Comparison of ENCODE assay signal across 9 cellular contexts in the genomic region with DNA sequence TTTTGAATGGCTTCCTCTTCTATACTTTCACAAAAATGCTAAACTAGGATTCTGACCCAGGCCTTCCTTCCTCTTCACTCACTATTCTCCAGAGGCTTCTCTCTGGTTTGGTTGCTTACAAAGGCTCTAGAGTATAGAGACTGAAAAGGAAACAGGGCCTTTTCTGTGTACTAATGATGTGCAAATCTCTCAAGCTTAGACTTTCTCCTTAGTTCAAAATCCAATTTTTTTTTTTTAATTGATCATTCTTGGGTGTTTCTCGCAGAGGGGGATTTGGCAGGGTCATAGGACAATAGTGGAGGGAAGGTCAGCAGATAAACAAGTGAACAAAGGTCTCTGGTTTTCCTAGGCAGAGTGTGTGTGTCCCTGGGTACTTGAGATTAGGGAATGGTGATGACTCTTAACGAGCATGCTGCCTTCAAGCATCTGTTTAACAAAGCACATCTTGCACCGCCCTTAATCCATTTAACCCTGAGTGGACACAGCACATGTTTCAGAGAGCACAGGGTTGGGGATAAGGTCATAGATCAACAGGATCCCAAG. TPM values are rescaled to one million over a fixed set of nuclear protein-coding genes. Genes with fewer than 3 reads are reported as not detected.
DNase-seq lines count a peak whose midpoint lies in the region; ATAC-seq and TF ChIP-seq lines count a peak whose summit lies in the region.
"Not testable (repeated sequence)": the region's sequence is repeated elsewhere in the genome, so short reads cannot be mapped to it uniquely, and the experiment has no call there.
"Had no signal": no experiment of that assay in that cellular context is flagged by ENCODE, and none has a peak within 500 bp of the region (broad histone marks: within the 10 kb centered on the region; RNA-seq: fewer than 3 reads in every experiment).

No MANE protein-coding gene starts in this region.

- TF ChIP-seq RAD21 in liver (IDR thresholded peaks at IDR 0.05), result not testable (repeated sequence)

- not testable (repeated sequence) for H3K27me3 ChIP-seq in CD8-positive, alpha-beta T cell (ENCODE audit: insufficient read depth, low read length); endodermal cell (ENCODE audit: control insufficient read depth, insufficient read depth, low read length, poor library complexity, severe bottlenecking); liver (ENCODE audit: control insufficient read depth in 4 of 4, insufficient read depth in 4 of 4, low read length in 3 of 4)

- intact Hi-C loops in CD8-positive, alpha-beta T cell (cut with DNase I, micrococcal nuclease), result not testable (repeated sequence)

- H3K9ac ChIP-seq in endodermal cell (ENCODE audit: extremely low read depth, low read length, poor library complexity, severe bottlenecking); liver (ENCODE audit: low read depth in 1 of 2, low read length in 2 of 2): not testable (repeated sequence)

- peak overlapping the region; percentile 49 for H3K27ac ChIP-seq in 22Rv1
- not testable (repeated sequence) for H3K27ac ChIP-seq in CD8-positive, alpha-beta T cell (ENCODE audit: low read depth, low read length); endodermal cell (ENCODE audit: low read depth, low read length); liver (ENCODE audit: low read depth in 1 of 2, low read length in 2 of 2)

- not testable (repeated sequence) for H3K36me3 ChIP-seq in CD8-positive, alpha-beta T cell (ENCODE audit: insufficient read depth, low read length); liver (ENCODE audit: control insufficient read depth in 4 of 4, insufficient read depth in 3 of 4, low read depth in 1 of 4, low read length in 3 of 4)
- peaks cover 13% of the 10 kb centered on the region for H3K36me3 ChIP-seq in endodermal cell (ENCODE audit: control insufficient read depth, insufficient read depth, low read length)

- H3K4me3 ChIP-seq in CD8-positive, alpha-beta T cell (ENCODE audit: low read depth, low read length); endodermal cell (ENCODE audit: low read length); liver (ENCODE audit: low read depth in 1 of 3, low read length in 3 of 3): not testable (repeated sequence)

- DNase-seq in CD8-positive, alpha-beta T cell; activated CD8-positive, alpha-beta memory T cell treated with anti-CD3 and anti-CD28 coated beads, Interleukin-2, amount 10 ng/mL, durations not matched to agents 7 days and 5 days; endodermal cell; osteocyte (ENCODE audit: extremely low spot score, unreplicated experiment): not testable (repeated sequence)

- H3K27me3 Mint-ChIP-seq in CD8-positive, alpha-beta T cell (ENCODE audit: low read depth); activated CD8-positive, alpha-beta memory T cell treated with anti-CD3 and anti-CD28 coated beads, Interleukin-2, amount 10 ng/mL, durations not matched to agents 7 days and 5 days; brain; endodermal cell (ENCODE audit: insufficient read depth); osteocyte (ENCODE audit: unreplicated experiment): not testable (repeated sequence)

- WGBS in endodermal cell (ENCODE audit: insufficient coverage in 1 of 2, insufficient read length in 1 of 2), 2 experiments, result no CpG with 5 or more reads among the region's 3 CpGs
- 27% methylated on average over 1 of the region's 3 CpGs for WGBS in liver

- H3K9me3 ChIP-seq in CD8-positive, alpha-beta T cell (ENCODE audit: low read length); endodermal cell (ENCODE audit: control insufficient read depth, low read length); liver (ENCODE audit: control insufficient read depth in 4 of 4, low read length in 3 of 4): not testable (repeated sequence)

- CTCF ChIA-PET in CD8-positive, alpha-beta T cell (lab: Charles Lee); activated CD8-positive, alpha-beta memory T cell treated with anti-CD3 and anti-CD28 coated beads, Interleukin-2, amount 10 ng/mL, durations not matched to agents 7 days and 5 days (lab: Charles Lee): not testable (repeated sequence)

- peaks cover 53% of the 10 kb centered on the region for H3K36me3 Mint-ChIP-seq in CD8-positive, alpha-beta T cell
- H3K36me3 Mint-ChIP-seq in activated CD8-positive, alpha-beta memory T cell treated with anti-CD3 and anti-CD28 coated beads, Interleukin-2, amount 10 ng/mL, durations not matched to agents 7 days and 5 days, result peaks cover 13% of the 10 kb centered on the region
- peaks cover 27% of the 10 kb centered on the region for H3K36me3 Mint-ChIP-seq in brain
- H3K36me3 Mint-ChIP-seq in endodermal cell (ENCODE audit: low read depth), result peaks cover 32% of the 10 kb centered on the region
- peaks cover 33% of the 10 kb centered on the region for H3K36me3 Mint-ChIP-seq in osteocyte (ENCODE audit: unreplicated experiment)

- POLR2A ChIA-PET in CD8-positive, alpha-beta T cell (lab: Charles Lee), result not testable (repeated sequence)

- not testable (repeated sequence) for H3K4me1 Mint-ChIP-seq in CD8-positive, alpha-beta T cell (ENCODE audit: low read depth); activated CD8-positive, alpha-beta memory T cell treated with anti-CD3 and anti-CD28 coated beads, Interleukin-2, amount 10 ng/mL, durations not matched to agents 7 days and 5 days; brain; endodermal cell; osteocyte (ENCODE audit: unreplicated experiment)

- H3K4me1 ChIP-seq in CD8-positive, alpha-beta T cell (ENCODE audit: insufficient read depth, low read length); endodermal cell (ENCODE audit: control insufficient read depth, insufficient read depth, low read length): not testable (repeated sequence)
- H3K4me1 ChIP-seq in liver (ENCODE audit: control insufficient read depth in 4 of 4, insufficient read depth in 4 of 4, low read length in 3 of 4), result peaks cover 0 to 12% (median 3%) of the 10 kb centered on the region in 4 donors

- not testable (repeated sequence) for TF ChIP-seq CTCF in 22Rv1 (IDR thresholded peaks at IDR 0.05); CD8-positive, alpha-beta T cell (IDR thresholded peaks at IDR 0.05); brain (conservative IDR thresholded peaks at IDR 0.05); endodermal cell (conservative IDR thresholded peaks at IDR 0.05); liver (IDR thresholded peaks at IDR 0.05; ENCODE audit: low read depth, low read length, missing input control); osteocyte (IDR thresholded peaks at IDR 0.05)

- not testable (repeated sequence) for ATAC-seq in CD8-positive, alpha-beta T cell; activated CD8-positive, alpha-beta memory T cell treated with anti-CD3 and anti-CD28 coated beads, Interleukin-2, amount 10 ng/mL, durations not matched to agents 7 days and 5 days

- H3K4me3 Mint-ChIP-seq in CD8-positive, alpha-beta T cell; activated CD8-positive, alpha-beta memory T cell treated with anti-CD3 and anti-CD28 coated beads, Interleukin-2, amount 10 ng/mL, durations not matched to agents 7 days and 5 days; brain; endodermal cell; osteocyte (ENCODE audit: unreplicated experiment): not testable (repeated sequence)

- H3K27ac Mint-ChIP-seq in CD8-positive, alpha-beta T cell, result peak overlapping the region; percentile 70
- H3K27ac Mint-ChIP-seq in activated CD8-positive, alpha-beta memory T cell treated with anti-CD3 and anti-CD28 coated beads, Interleukin-2, amount 10 ng/mL, durations not matched to agents 7 days and 5 days, result peak overlapping the region; percentile 36
- H3K27ac Mint-ChIP-seq in brain, result peak overlapping the region in 3 of 5 experiments; percentile 25 to 70 (median 37)
- peak overlapping the region; percentile 80 for H3K27ac Mint-ChIP-seq in endodermal cell
- H3K27ac Mint-ChIP-seq in osteocyte (ENCODE audit: unreplicated experiment), result peak overlapping the region; percentile 31

- H3K9me3 Mint-ChIP-seq in CD8-positive, alpha-beta T cell; activated CD8-positive, alpha-beta memory T cell treated with anti-CD3 and anti-CD28 coated beads, Interleukin-2, amount 10 ng/mL, durations not matched to agents 7 days and 5 days (ENCODE audit: low read depth); brain; endodermal cell; osteocyte (ENCODE audit: unreplicated experiment): not testable (repeated sequence)

TF ChIP-seq in liver, 16 proteins besides CTCF, POLR2A, EP300 and RAD21:
- TF ChIP-seq HNF4A (conservative IDR thresholded peaks at IDR 0.05), result peak; percentile 47 to 59

RNA-seq across cellular contexts. Expression of gene EXOSC6, which starts 27.7 kb away (rescaled TPM):
- total RNA-seq in CD8-positive, alpha-beta T cell, result 10 to 100 TPM; 40.6 to 43.6 TPM
- total RNA-seq in activated CD8-positive, alpha-beta memory T cell treated with anti-CD3 and anti-CD28 coated beads, Interleukin-2, amount 10 ng/mL, durations not matched to agents 7 days and 5 days, result 10 to 100 TPM; 32.2 to 33.5 TPM
- polyA plus RNA-seq in brain (ENCODE audit: insufficient read depth, low read depth, low replicate concordance), result 14.5 TPM
- total RNA-seq in endodermal cell, result 10 to 100 TPM; 31.1 to 33.6 TPM
- polyA plus RNA-seq in endodermal cell (2013, experiment 1 of 2), result 18.8 TPM
- polyA plus RNA-seq in endodermal cell (2013, experiment 2 of 2), result 17.6 TPM
- total RNA-seq in liver, result 10 to 100 TPM; 13.1 to 16.4 TPM
- 1 to 10 TPM; 3.7 to 4.9 TPM for polyA plus RNA-seq in liver
- 55.2 and 66.2 TPM in 2 replicates for total RNA-seq in osteocyte

RNA-seq across cellular contexts. Expression of gene CLEC18C, which starts 50.5 kb away (rescaled TPM):
- total RNA-seq in CD8-positive, alpha-beta T cell, result under 1 TPM in 1 of 2 experiments, not detected in 1; 0.84 TPM
- under 1 TPM; 0.14 to 0.20 TPM for total RNA-seq in activated CD8-positive, alpha-beta memory T cell treated with anti-CD3 and anti-CD28 coated beads, Interleukin-2, amount 10 ng/mL, durations not matched to agents 7 days and 5 days
- polyA plus RNA-seq in brain (ENCODE audit: insufficient read depth, low read depth, low replicate concordance), result 0.93 TPM
- total RNA-seq in endodermal cell, result under 1 TPM in 1 of 2 donors, not detected in 1; 0.20 TPM
- polyA plus RNA-seq in endodermal cell (2013, experiment 1 of 2), result 9.4 TPM
- polyA plus RNA-seq in endodermal cell (2013, experiment 2 of 2), result 8.3 TPM
- under 1 TPM; 0.05 to 0.25 TPM for total RNA-seq in liver
- polyA plus RNA-seq in liver, result under 1 TPM in 1 of 2 donors, not detected in 1; 0.03 TPM
- total RNA-seq in osteocyte, result 0.71 TPM in 1 of 2 replicates, not detected in the other
- total RNA-seq: GM23338 had no signal
- polyA plus RNA-seq: CD8-positive, alpha-beta memory T cell had no signal
